31 cellular contexts compared by ENCODE assay signal in the genomic region with DNA sequence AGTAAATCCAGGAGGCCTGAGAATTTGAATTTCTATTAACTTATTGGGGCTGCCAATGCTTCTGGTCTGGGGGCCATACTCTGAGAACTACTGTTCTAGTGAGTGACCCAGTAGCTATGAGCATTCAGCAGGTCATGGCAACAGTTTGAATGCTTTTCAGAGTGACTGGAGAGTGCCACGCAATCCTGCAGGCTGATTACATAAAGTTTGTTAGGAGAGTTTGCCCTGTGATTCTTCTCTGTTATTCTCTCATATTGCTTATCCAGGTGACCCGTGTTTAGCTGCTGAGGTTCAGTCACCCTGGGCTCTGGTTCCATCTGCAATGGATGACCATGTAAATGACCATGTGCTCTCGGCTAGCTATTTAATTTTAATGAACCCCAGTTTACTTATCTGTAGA. TPM values are rescaled to one million over a fixed set of nuclear protein-coding genes. Genes with fewer than 3 reads are reported as not detected.
"Had no signal": no experiment of that assay in that cellular context is flagged by ENCODE, and none has a peak within 500 bp of the region (broad histone marks: within the 10 kb centered on the region; RNA-seq: fewer than 3 reads in every experiment).

No MANE protein-coding gene starts in this region.

- H3K27me3 ChIP-seq: body of pancreas, gastrocnemius medialis had no signal

- H3K4me1 ChIP-seq: adrenal gland, body of pancreas, esophagus muscularis mucosa, foreskin keratinocyte, gastrocnemius medialis, heart left ventricle had no signal

- H3K4me3 Mint-ChIP-seq: activated CD4-positive, alpha-beta memory T cell treated with anti-CD3 and anti-CD28 coated beads for 36 hours; activated CD8-positive, alpha-beta memory T cell treated with anti-CD3 and anti-CD28 coated beads, Interleukin-2, amount 10 ng/mL, durations not matched to agents 7 days and 5 days; activated CD8-positive, alpha-beta T cell treated with anti-CD3 and anti-CD28 coated beads, Interleukin-2, amount 10 ng/mL, durations not matched to agents 7 days and 5 days; activated naive CD4-positive, alpha-beta T cell treated with anti-CD3 and anti-CD28 coated beads for 36 hours; activated naive CD4-positive, alpha-beta T cell treated with anti-CD3 and anti-CD28 coated beads, Interleukin-2, amount 50 U/mL, for 24 hours; activated naive CD8-positive, alpha-beta T cell treated with anti-CD3 and anti-CD28 coated beads for 36 hours; activated naive CD8-positive, alpha-beta T cell treated with anti-CD3 and anti-CD28 coated beads, Interleukin-2, amount 50 U/mL, for 24 hours; activated T-helper 1 cell treated with anti-CD3 and anti-CD28 coated beads, Interleukin-12 subunit alpha, Interleukin-12 subunit beta, Interleukin-2, Interleukin-4 antibody, amounts not matched to agents 30 ng/mL and 10 ng/mL and 1 ng/mL, durations not matched to agents 14 hours and 24 hours and 36 hours; effector memory CD8-positive, alpha-beta T cell had no signal

- H3K4me3 ChIP-seq: adrenal gland, body of pancreas, esophagus muscularis mucosa, gastrocnemius medialis, heart left ventricle had no signal

- DNase-seq: activated CD4-positive, alpha-beta memory T cell treated with anti-CD3 and anti-CD28 coated beads for 36 hours; activated CD4-positive, alpha-beta T cell treated with anti-CD3 and anti-CD28 coated beads for 1 hour; activated CD4-positive, alpha-beta T cell treated with anti-CD3 and anti-CD28 coated beads for 4 hours; activated CD8-positive, alpha-beta memory T cell treated with anti-CD3 and anti-CD28 coated beads, Interleukin-2, amount 10 ng/mL, durations not matched to agents 7 days and 5 days; activated CD8-positive, alpha-beta memory T cell treated with anti-CD3 and anti-CD28 coated beads, Interleukin-2, amount 50 U/mL, for 4 hours; activated CD8-positive, alpha-beta T cell treated with anti-CD3 and anti-CD28 coated beads, Interleukin-2, amount 10 ng/mL, durations not matched to agents 7 days and 5 days; activated effector memory CD4-positive, alpha-beta T cell treated with anti-CD3 and anti-CD28 coated beads, Interleukin-2, amount 50 U/mL, for 16 hours; activated naive CD4-positive, alpha-beta T cell treated with anti-CD3 and anti-CD28 coated beads for 36 hours; activated naive CD8-positive, alpha-beta T cell treated with anti-CD3 and anti-CD28 coated beads for 36 hours; activated naive CD8-positive, alpha-beta T cell treated with anti-CD3 and anti-CD28 coated beads, Interleukin-2, amount 50 U/mL, for 24 hours; activated T-cell treated with anti-CD3 and anti-CD28 coated beads, Interleukin-2, amount 50 U/mL, for 1 hour; activated T-cell treated with anti-CD3 and anti-CD28 coated beads, Interleukin-2, amount 50 U/mL, for 48 hours; amygdala; aorta; body of pancreas; caudate nucleus; cortex of kidney; dermis blood vessel endothelial cell; effector CD4-positive, alpha-beta T cell; effector memory CD8-positive, alpha-beta T cell; erythroblast; foreskin keratinocyte; gastrocnemius medialis; glutamatergic neuron; heart left ventricle; T-helper 2 cell had no signal

- ATAC-seq: activated CD8-positive, alpha-beta memory T cell treated with anti-CD3 and anti-CD28 coated beads, Interleukin-2, amount 10 ng/mL, durations not matched to agents 7 days and 5 days; activated CD8-positive, alpha-beta T cell treated with anti-CD3 and anti-CD28 coated beads, Interleukin-2, amount 10 ng/mL, durations not matched to agents 7 days and 5 days; activated naive CD8-positive, alpha-beta T cell treated with anti-CD3 and anti-CD28 coated beads, Interleukin-2, amount 50 U/mL, for 24 hours; body of pancreas; effector memory CD8-positive, alpha-beta T cell; foreskin keratinocyte; gastrocnemius medialis; heart left ventricle had no signal

- H3K27ac Mint-ChIP-seq: activated CD4-positive, alpha-beta memory T cell treated with anti-CD3 and anti-CD28 coated beads for 36 hours; activated CD8-positive, alpha-beta memory T cell treated with anti-CD3 and anti-CD28 coated beads, Interleukin-2, amount 10 ng/mL, durations not matched to agents 7 days and 5 days; activated CD8-positive, alpha-beta T cell treated with anti-CD3 and anti-CD28 coated beads, Interleukin-2, amount 10 ng/mL, durations not matched to agents 7 days and 5 days; activated naive CD4-positive, alpha-beta T cell treated with anti-CD3 and anti-CD28 coated beads for 36 hours; activated naive CD4-positive, alpha-beta T cell treated with anti-CD3 and anti-CD28 coated beads, Interleukin-2, amount 50 U/mL, for 24 hours; activated naive CD8-positive, alpha-beta T cell treated with anti-CD3 and anti-CD28 coated beads for 36 hours; activated naive CD8-positive, alpha-beta T cell treated with anti-CD3 and anti-CD28 coated beads, Interleukin-2, amount 50 U/mL, for 24 hours; activated T-helper 1 cell treated with anti-CD3 and anti-CD28 coated beads, Interleukin-12 subunit alpha, Interleukin-12 subunit beta, Interleukin-2, Interleukin-4 antibody, amounts not matched to agents 30 ng/mL and 10 ng/mL and 1 ng/mL, durations not matched to agents 14 hours and 24 hours and 36 hours; activated T-helper 2 cell treated with anti-CD3 and anti-CD28 coated beads, Interferon-gamma antibody, Interleukin-2, Interleukin-4, amounts not matched to agents 10 μg/mL and 5 μg/mL and 100 μg/mL, durations not matched to agents 14 hours and 24 hours and 36 hours; effector memory CD8-positive, alpha-beta T cell had no signal

- H3K9me3 ChIP-seq: adrenal gland, body of pancreas, esophagus muscularis mucosa, gastrocnemius medialis, heart left ventricle had no signal

- H3K36me3 ChIP-seq: adrenal gland, esophagus muscularis mucosa, gastrocnemius medialis, heart left ventricle had no signal

- H3K9me3 Mint-ChIP-seq: activated CD4-positive, alpha-beta memory T cell treated with anti-CD3 and anti-CD28 coated beads for 36 hours; activated naive CD4-positive, alpha-beta T cell treated with anti-CD3 and anti-CD28 coated beads for 36 hours; activated naive CD4-positive, alpha-beta T cell treated with anti-CD3 and anti-CD28 coated beads, Interleukin-2, amount 50 U/mL, for 24 hours; activated naive CD8-positive, alpha-beta T cell treated with anti-CD3 and anti-CD28 coated beads for 36 hours; activated naive CD8-positive, alpha-beta T cell treated with anti-CD3 and anti-CD28 coated beads, Interleukin-2, amount 50 U/mL, for 24 hours; activated T-helper 1 cell treated with anti-CD3 and anti-CD28 coated beads, Interleukin-12 subunit alpha, Interleukin-12 subunit beta, Interleukin-2, Interleukin-4 antibody, amounts not matched to agents 30 ng/mL and 10 ng/mL and 1 ng/mL, durations not matched to agents 14 hours and 24 hours and 36 hours; activated T-helper 2 cell treated with anti-CD3 and anti-CD28 coated beads, Interferon-gamma antibody, Interleukin-2, Interleukin-4, amounts not matched to agents 10 μg/mL and 5 μg/mL and 100 μg/mL, durations not matched to agents 14 hours and 24 hours and 36 hours; effector memory CD8-positive, alpha-beta T cell had no signal

- H3K27ac ChIP-seq: adrenal gland, body of pancreas, esophagus muscularis mucosa, foreskin keratinocyte, gastrocnemius medialis, heart left ventricle had no signal

- H3K36me3 Mint-ChIP-seq: activated CD4-positive, alpha-beta memory T cell treated with anti-CD3 and anti-CD28 coated beads for 36 hours; activated CD8-positive, alpha-beta memory T cell treated with anti-CD3 and anti-CD28 coated beads, Interleukin-2, amount 10 ng/mL, durations not matched to agents 7 days and 5 days; activated naive CD4-positive, alpha-beta T cell treated with anti-CD3 and anti-CD28 coated beads, Interleukin-2, amount 50 U/mL, for 24 hours; activated naive CD8-positive, alpha-beta T cell treated with anti-CD3 and anti-CD28 coated beads for 36 hours had no signal

- H3K4me1 Mint-ChIP-seq: activated CD8-positive, alpha-beta memory T cell treated with anti-CD3 and anti-CD28 coated beads, Interleukin-2, amount 10 ng/mL, durations not matched to agents 7 days and 5 days; activated naive CD4-positive, alpha-beta T cell treated with anti-CD3 and anti-CD28 coated beads, Interleukin-2, amount 50 U/mL, for 24 hours; activated naive CD8-positive, alpha-beta T cell treated with anti-CD3 and anti-CD28 coated beads for 36 hours; activated naive CD8-positive, alpha-beta T cell treated with anti-CD3 and anti-CD28 coated beads, Interleukin-2, amount 50 U/mL, for 24 hours had no signal

RNA-seq across cellular contexts. Expression of a gene that starts 45.8 kb away (rescaled TPM):
- total RNA-seq: activated T-helper 2 cell treated with anti-CD3 and anti-CD28 coated beads, Interferon-gamma antibody, Interleukin-2, Interleukin-4, amounts not matched to agents 10 μg/mL and 5 μg/mL and 100 μg/mL, durations not matched to agents 14 hours and 24 hours and 36 hours had no signal
